ENCODE assay signal across 18 cellular contexts in the genomic region with DNA sequence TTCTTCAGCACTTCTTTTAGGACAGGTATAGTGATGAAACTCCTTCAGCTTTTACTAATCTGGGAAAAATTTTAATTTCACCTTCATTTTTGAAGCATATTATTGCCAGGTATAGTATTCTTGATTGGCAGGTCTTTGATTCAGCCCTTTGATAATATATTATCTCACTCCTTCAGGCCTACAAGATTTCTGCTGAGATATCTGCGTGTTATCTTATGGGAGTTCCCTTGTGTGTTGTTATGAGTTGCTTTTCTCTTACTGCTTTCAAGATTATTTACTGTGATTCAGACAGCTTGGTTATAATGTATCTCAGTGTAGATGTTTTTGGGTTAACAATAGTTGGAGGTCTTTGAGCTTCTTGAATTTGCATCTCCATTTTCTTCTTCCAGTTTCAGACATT.
DNase-seq lines count a peak whose midpoint lies in the region; ATAC-seq and TF ChIP-seq lines count a peak whose summit lies in the region.
"Had no signal": no experiment of that assay in that cellular context is flagged by ENCODE, and none has a peak within 500 bp of the region (broad histone marks: within the 10 kb centered on the region; RNA-seq: fewer than 3 reads in every experiment).

No MANE protein-coding gene starts in this region.

- no peak overlapping the region for H3K9ac ChIP-seq in MM.1S (ENCODE audit: low read length)

- CTCF ChIA-PET in activated CD4-positive, alpha-beta T cell treated with anti-CD3 and anti-CD28 coated beads for 36 hours (lab: Charles Lee), result interaction anchor here (0.7 to 4.4 kb wide), 15 partner anchors 10 to 267 kb away, joined by 3 to 30 read pairs (median 5); partner anchors contain the start of gene ATF7IP
- CTCF ChIA-PET in HEK293 (lab: Yijun Ruan, JAX), result interaction anchor here (0.6 to 3.4 kb wide), 12 partner anchors 10 to 263 kb away, joined by 3 to 29 read pairs (median 3); no protein-coding TSS in a partner anchor

- H3K4me3 ChIP-seq in HEK293 (ENCODE audit: low read depth, low read length) (no peak overlapping the region), MM.1S (ENCODE audit: low read length) (no peak overlapping the region)
- H3K4me3 ChIP-seq: ascending aorta, PC-9, SJSA1, thyroid gland had no signal

- no peaks in the 10 kb centered on the region for H3K79me2 ChIP-seq in MM.1S (ENCODE audit: low read length)

- TF ChIP-seq CTCF in HEK293 (tag by site-specific recombination; IDR thresholded peaks at IDR 0.05), result no peak
- no peak for TF ChIP-seq CTCF in MM.1S (IDR thresholded peaks at IDR 0.05; ENCODE audit: low read length)

- no peaks in the 10 kb centered on the region for H3K9me2 ChIP-seq in MM.1S (replicated peaks; ENCODE audit: insufficient read depth, low read length)

- H3F3A ChIP-seq in MM.1S (ENCODE audit: insufficient read depth, low read length), result no peaks in the 10 kb centered on the region

- no peaks in the 10 kb centered on the region for H3K27me3 Mint-ChIP-seq in activated CD4-positive, alpha-beta T cell treated with anti-CD3 and anti-CD28 coated beads for 36 hours
- no peaks in the 10 kb centered on the region for H3K27me3 Mint-ChIP-seq in activated T-helper 2 cell treated with anti-CD3 and anti-CD28 coated beads, Interferon-gamma antibody, Interleukin-2, Interleukin-4, amounts not matched to agents 10 μg/mL and 5 μg/mL and 100 μg/mL, durations not matched to agents 14 hours and 24 hours and 36 hours (ENCODE audit: low read depth)
- no peaks in the 10 kb centered on the region for H3K27me3 Mint-ChIP-seq in naive thymus-derived CD8-positive, alpha-beta T cell

- H3K9me3 Mint-ChIP-seq in activated CD4-positive, alpha-beta T cell treated with anti-CD3 and anti-CD28 coated beads for 36 hours (ENCODE audit: low read depth), result peaks cover 11% of the 10 kb centered on the region
- peaks cover 27% of the 10 kb centered on the region for H3K9me3 Mint-ChIP-seq in activated T-helper 2 cell treated with anti-CD3 and anti-CD28 coated beads, Interferon-gamma antibody, Interleukin-2, Interleukin-4, amounts not matched to agents 10 μg/mL and 5 μg/mL and 100 μg/mL, durations not matched to agents 14 hours and 24 hours and 36 hours
- peaks cover 0 to 17% (median 5%) of the 10 kb centered on the region in 9 donors for H3K9me3 Mint-ChIP-seq in naive thymus-derived CD8-positive, alpha-beta T cell

- H3K27ac Mint-ChIP-seq in activated CD4-positive, alpha-beta T cell treated with anti-CD3 and anti-CD28 coated beads for 36 hours, result peak overlapping the region; percentile 78
- peak overlapping the region; percentile 83 for H3K27ac Mint-ChIP-seq in activated T-helper 2 cell treated with anti-CD3 and anti-CD28 coated beads, Interferon-gamma antibody, Interleukin-2, Interleukin-4, amounts not matched to agents 10 μg/mL and 5 μg/mL and 100 μg/mL, durations not matched to agents 14 hours and 24 hours and 36 hours
- H3K27ac Mint-ChIP-seq in naive thymus-derived CD8-positive, alpha-beta T cell, result peak overlapping the region in 8 of 10 donors; percentile 35 to 87 (median 74)

- peaks cover 53% of the 10 kb centered on the region for H3K4me1 Mint-ChIP-seq in activated CD4-positive, alpha-beta T cell treated with anti-CD3 and anti-CD28 coated beads for 36 hours
- H3K4me1 Mint-ChIP-seq in activated T-helper 2 cell treated with anti-CD3 and anti-CD28 coated beads, Interferon-gamma antibody, Interleukin-2, Interleukin-4, amounts not matched to agents 10 μg/mL and 5 μg/mL and 100 μg/mL, durations not matched to agents 14 hours and 24 hours and 36 hours (ENCODE audit: low read depth), result peaks cover 55% of the 10 kb centered on the region
- peaks cover 36 to 68% (median 59%) of the 10 kb centered on the region in 4 donors for H3K4me1 Mint-ChIP-seq in naive thymus-derived CD8-positive, alpha-beta T cell

- H3K4me2 ChIP-seq in MM.1S (ENCODE audit: low read depth, low read length), result no peak overlapping the region
- H3K4me2 ChIP-seq: PC-9 had no signal

- H3K36me3 ChIP-seq in HEK293 (ENCODE audit: control insufficient read depth in 2 of 2, insufficient read depth in 1 of 2, low read length in 2 of 2), result peaks cover 14 to 44% of the 10 kb centered on the region in 2 experiments
- peaks cover 4% of the 10 kb centered on the region; the same call in 1 of the 2 replicates for H3K36me3 ChIP-seq in MM.1S (replicated peaks; ENCODE audit: insufficient read depth, low read length)

- H3K27ac ChIP-seq in HEK293 (ENCODE audit: extremely low read depth, low read depth, low read length) (no peak overlapping the region), MM.1S (ENCODE audit: low read length) (no peak overlapping the region)
- H3K27ac ChIP-seq: ascending aorta, PC-9, SJSA1, thyroid gland had no signal

- no peaks in the 10 kb centered on the region for H3K4me1 ChIP-seq in HEK293 (ENCODE audit: control insufficient read depth, insufficient read depth, low read length)
- H3K4me1 ChIP-seq in MM.1S (ENCODE audit: low read length), result no peaks in the 10 kb centered on the region
- H3K4me1 ChIP-seq: SJSA1 had no signal

- no peak overlapping the region for H3K4me3 Mint-ChIP-seq in activated CD4-positive, alpha-beta T cell treated with anti-CD3 and anti-CD28 coated beads for 36 hours
- H3K4me3 Mint-ChIP-seq in activated T-helper 2 cell treated with anti-CD3 and anti-CD28 coated beads, Interferon-gamma antibody, Interleukin-2, Interleukin-4, amounts not matched to agents 10 μg/mL and 5 μg/mL and 100 μg/mL, durations not matched to agents 14 hours and 24 hours and 36 hours (ENCODE audit: low read depth), result no peak overlapping the region
- peak overlapping the region in 6 of 10 donors; percentile 1 to 35 (median 12) for H3K4me3 Mint-ChIP-seq in naive thymus-derived CD8-positive, alpha-beta T cell

- POLR2A ChIA-PET in activated CD4-positive, alpha-beta T cell treated with anti-CD3 and anti-CD28 coated beads for 36 hours (lab: Charles Lee), result no interaction called here
- POLR2A ChIA-PET in HEK293 (lab: Yijun Ruan, JAX), result interaction anchor here (1.6 kb wide), 1 partner anchor 87 kb away, joined by 4 read pairs; the partner anchor contains the start of gene ATF7IP
- POLR2A ChIA-PET in naive thymus-derived CD8-positive, alpha-beta T cell (lab: Charles Lee), result interaction anchor here (0.7 kb wide), 1 partner anchor 856 kb away, joined by 3 read pairs; no protein-coding TSS in a partner anchor

- intact Hi-C loops in activated CD4-positive, alpha-beta T cell treated with anti-CD3 and anti-CD28 coated beads for 36 hours (cut with DNase I, micrococcal nuclease), result loop anchor here in 1 of 2 experiments (5.0 kb wide), 2 partner anchors 56 to 216 kb away; no protein-coding TSS in a partner anchor
- intact Hi-C loops in activated T-helper 2 cell treated with anti-CD3 and anti-CD28 coated beads, Interferon-gamma antibody, Interleukin-2, Interleukin-4, amounts not matched to agents 10 μg/mL and 5 μg/mL and 100 μg/mL, durations not matched to agents 14 hours and 24 hours and 36 hours (cut with micrococcal nuclease), result loop anchor here (2.0 to 5.0 kb wide), 4 partner anchors 26 to 86 kb away; no protein-coding TSS in a partner anchor

- H3K36me3 Mint-ChIP-seq in activated CD4-positive, alpha-beta T cell treated with anti-CD3 and anti-CD28 coated beads for 36 hours (ENCODE audit: low read depth), result peaks cover 78% of the 10 kb centered on the region
- peaks cover 83% of the 10 kb centered on the region for H3K36me3 Mint-ChIP-seq in activated T-helper 2 cell treated with anti-CD3 and anti-CD28 coated beads, Interferon-gamma antibody, Interleukin-2, Interleukin-4, amounts not matched to agents 10 μg/mL and 5 μg/mL and 100 μg/mL, durations not matched to agents 14 hours and 24 hours and 36 hours (ENCODE audit: low read depth)
- H3K36me3 Mint-ChIP-seq in naive thymus-derived CD8-positive, alpha-beta T cell, result peaks cover 41 to 94% (median 67%) of the 10 kb centered on the region in 3 donors

- no peaks in the 10 kb centered on the region for H3K27me3 ChIP-seq in MM.1S (replicated peaks; ENCODE audit: insufficient read depth, low read length)
- H3K27me3 ChIP-seq: ascending aorta, SJSA1, thyroid gland had no signal

- H3K9me3 ChIP-seq in HEK293 (ENCODE audit: control insufficient read depth, insufficient read depth, low read depth, low read length) (no peaks in the 10 kb centered on the region), MM.1S (replicated peaks; ENCODE audit: insufficient read depth, low read length) (no peaks in the 10 kb centered on the region)
- H3K9me3 ChIP-seq: ascending aorta, SJSA1, thyroid gland had no signal

- no peak overlapping the region for H2AFZ ChIP-seq in MM.1S (ENCODE audit: low read length)
- H2AFZ ChIP-seq: PC-9 had no signal

- no peaks in the 10 kb centered on the region for H4K20me1 ChIP-seq in MM.1S (ENCODE audit: insufficient read depth, low read length)

- no peak for DNase-seq in activated CD4-positive, alpha-beta T cell treated with anti-CD3 and anti-CD28 coated beads for 36 hours
- no peak for DNase-seq in activated CD4-positive, alpha-beta T cell treated with anti-CD3 and anti-CD28 coated beads, Interleukin-2, amount 50 U/mL, for 48 hours
- DNase-seq in activated T-helper 2 cell treated with anti-CD3 and anti-CD28 coated beads, Interferon-gamma antibody, Interleukin-2, Interleukin-4, amounts not matched to agents 10 μg/mL and 5 μg/mL and 100 μg/mL, durations not matched to agents 14 hours and 24 hours and 36 hours (ENCODE audit: low spot score), result no peak
- no peak for DNase-seq in naive thymus-derived CD8-positive, alpha-beta T cell
- DNase-seq in NCI-H2196 treated with DMSO at 0.1 percent for 48 hours (lab: John Stamatoyannopoulos, UW; ENCODE audit: unreplicated experiment), result no peak
- no peak for DNase-seq in MM.1S
- DNase-seq: 8988T; activated CD4-positive, alpha-beta T cell treated with anti-CD3 and anti-CD28 coated beads for 48 hours; C1 segment of cervical spinal cord; hippocampal formation; NCI-H1417 treated with DMSO at 0.1 percent for 48 hours; PC-9; T1000; thyroid gland had no signal

- peak; percentile 47 for ATAC-seq in activated CD4-positive, alpha-beta T cell treated with anti-CD3 and anti-CD28 coated beads for 36 hours
- no peak for ATAC-seq in naive thymus-derived CD8-positive, alpha-beta T cell
- no peak for ATAC-seq in HG03196 (IDR thresholded peaks at IDR 0.05; ENCODE audit: unreplicated experiment)

TF ChIP-seq in HEK293, 187 proteins besides CTCF, POLR2A, EP300 and RAD21 (continues in another document):
- no peak for TF ChIP-seq IKZF3 (tag by site-specific recombination; IDR thresholded peaks at IDR 0.05)

Comparison
In these comparisons a context has a peak if more than half of its experiments do, and no peak if none do; other contexts are left out.
1. H3K4me3 Mint-ChIP-seq: peak in naive thymus-derived CD8-positive, alpha-beta T cell (6 of 10); none in activated CD4-positive, alpha-beta T cell treated with anti-CD3 and anti-CD28 coated beads for 36 hours (single experiment) and activated T-helper 2 cell treated with anti-CD3 and anti-CD28 coated beads, Interferon-gamma antibody, Interleukin-2, Interleukin-4, amounts not matched to agents 10 μg/mL and 5 μg/mL and 100 μg/mL, durations not matched to agents 14 hours and 24 hours and 36 hours (single experiment).
2. Peak in every context shown above with its lines, with median percentiles within 50 percentile points of each other: H3K27ac Mint-ChIP-seq.